In the genomic region with DNA sequence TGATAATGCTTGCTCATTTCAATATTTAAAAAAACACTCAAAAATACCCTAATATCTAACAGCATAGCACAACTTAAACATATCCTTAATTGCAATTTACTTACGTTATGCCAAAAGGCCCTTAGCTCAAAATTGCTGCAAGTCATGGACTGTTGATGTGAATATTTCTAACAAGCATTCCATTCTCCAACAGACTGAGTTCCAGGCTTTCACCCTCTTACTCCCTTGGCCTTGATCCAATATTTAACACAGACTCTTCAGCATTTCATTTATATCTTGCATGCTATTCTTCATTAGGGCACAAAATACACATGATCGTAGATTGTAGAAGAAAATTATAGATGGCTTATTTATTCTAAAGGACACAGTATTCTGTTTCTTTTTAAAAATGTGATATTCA, we compare ENCODE assay signal across 28 cellular contexts.
DNase-seq lines count a peak whose midpoint lies in the region; ATAC-seq and TF ChIP-seq lines count a peak whose summit lies in the region.
"Had no signal": no experiment of that assay in that cellular context is flagged by ENCODE, and none has a peak within 500 bp of the region (broad histone marks: within the 10 kb centered on the region; RNA-seq: fewer than 3 reads in every experiment).

No MANE protein-coding gene starts in this region.

- intact Hi-C loops in left ventricle myocardium inferior (cut with micrococcal nuclease): no loop called here
- intact Hi-C loops in Right ventricle myocardium inferior (cut with DNase I): no loop called here
- intact Hi-C loops in colonic mucosa (cut with DNase I): no loop called here

- H3K9ac ChIP-seq in colonic mucosa (ENCODE audit: low read depth in 2 of 2, low read length in 2 of 2): no peak overlapping the region
- H3K9ac ChIP-seq: parathyroid adenoma had no signal

- TF ChIP-seq CTCF in left ventricle myocardium inferior (IDR thresholded peaks at IDR 0.05; ENCODE audit: borderline replicate concordance): no peak
- TF ChIP-seq CTCF in WERI-Rb-1 (IDR thresholded peaks at IDR 0.05; ENCODE audit: low read depth, low read length): no peak
- no peak for TF ChIP-seq CTCF in colonic mucosa (IDR thresholded peaks at IDR 0.05)

- H3K4me1 ChIP-seq in left ventricle myocardium inferior: peaks cover 37% of the 10 kb centered on the region
- H3K4me1 ChIP-seq in colonic mucosa: no peaks in the 10 kb centered on the region
- H3K4me1 ChIP-seq: A549, parathyroid adenoma, testis had no signal

- H3K36me3 ChIP-seq in left ventricle myocardium inferior: no peaks in the 10 kb centered on the region
- no peaks in the 10 kb centered on the region for H3K36me3 ChIP-seq in WERI-Rb-1
- H3K36me3 ChIP-seq in colonic mucosa: no peaks in the 10 kb centered on the region
- H3K36me3 ChIP-seq: right atrium auricular region had no signal

- H3K9me3 ChIP-seq in left ventricle myocardium inferior (replicated peaks) (peaks cover 11% of the 10 kb centered on the region), WERI-Rb-1 (ENCODE audit: severe bottlenecking) (no peaks in the 10 kb centered on the region), colonic mucosa (no peaks in the 10 kb centered on the region)
- H3K9me3 ChIP-seq: A549, right atrium auricular region, testis had no signal

- H3K27me3 ChIP-seq in left ventricle myocardium inferior (ENCODE audit: low read depth): no peaks in the 10 kb centered on the region
- H3K27me3 ChIP-seq in WERI-Rb-1 (ENCODE audit: insufficient read depth, low read depth, severe bottlenecking): no peaks in the 10 kb centered on the region
- no peaks in the 10 kb centered on the region for H3K27me3 ChIP-seq in colonic mucosa
- H3K27me3 ChIP-seq: dorsolateral prefrontal cortex, right atrium auricular region, testis had no signal

- H3K4me3 ChIP-seq in left ventricle myocardium inferior: no peak overlapping the region
- H3K4me3 ChIP-seq in WERI-Rb-1 (ENCODE audit: low read depth, low read length): no peak overlapping the region
- H3K4me3 ChIP-seq in colonic mucosa: no peak overlapping the region
- H3K4me3 ChIP-seq: A549, dorsolateral prefrontal cortex, right atrium auricular region, testis had no signal

- DNase-seq in left ventricle myocardium inferior (no peak), Right ventricle myocardium inferior (ENCODE audit: missing footprints) (no peak), amniotic epithelial cell (ENCODE audit: low read depth) (peak; percentile 31), iris pigment epithelial cell (ENCODE audit: low read depth) (peak; percentile 35), WERI-Rb-1 (no peak), NCI-H2227 (lab: John Stamatoyannopoulos, UW; ENCODE audit: unreplicated experiment) (no peak), colonic mucosa (no peak)
- DNase-seq: activated CD4-positive, alpha-beta memory T cell treated with anti-CD3 and anti-CD28 coated beads for 36 hours; activated CD4-positive, CD25-positive, alpha-beta regulatory T cell treated with anti-CD3 and anti-CD28 coated beads, Interleukin-2, amount 50 U/mL, for 72 hours; activated naive CD4-positive, alpha-beta T cell; activated naive CD8-positive, alpha-beta T cell treated with anti-CD3 and anti-CD28 coated beads, Interleukin-2, amount 50 U/mL, for 24 hours; AML-193; CD4-positive, CD25-positive, alpha-beta regulatory T cell; dorsolateral prefrontal cortex; hippocampal formation; MM.1S; NCI-H1417; NCI-H2029 treated with DMSO at 0.1 percent for 48 hours; NCI-H510A; OCI-M1; stimulated activated CD4-positive, alpha-beta T cell treated with anti-CD3 and anti-CD28 coated beads, Interleukin-1b, Interleukin-23, amount 100 ng/mL, for 48 hours; stimulated activated naive CD8-positive, alpha-beta T cell treated with anti-CD3 and anti-CD28 coated beads, Interleukin-15, Interleukin-2, amounts not matched to agents 100 U/mL and 50 U/mL, for 24 hours; testis had no signal

- no peak for ATAC-seq in Right ventricle myocardium inferior
- no peak for ATAC-seq in GM18907 (IDR thresholded peaks at IDR 0.05; ENCODE audit: unreplicated experiment)
- ATAC-seq: A549; activated naive CD8-positive, alpha-beta T cell treated with anti-CD3 and anti-CD28 coated beads, Interleukin-2, amount 50 U/mL, for 24 hours; stimulated activated naive CD8-positive, alpha-beta T cell treated with anti-CD3 and anti-CD28 coated beads, Interleukin-15, Interleukin-2, amounts not matched to agents 100 U/mL and 50 U/mL, for 24 hours had no signal

- H3K27ac ChIP-seq in left ventricle myocardium inferior (replicated peaks) (peak overlapping the region; percentile 7), WERI-Rb-1 (no peak overlapping the region), colonic mucosa (no peak overlapping the region)
- H3K27ac ChIP-seq: A549, dorsolateral prefrontal cortex, parathyroid adenoma, right atrium auricular region, RWPE1, testis had no signal

Comparison
In these comparisons a context has a peak if more than half of its experiments do, and no peak if none do; other contexts are left out.
1. DNase-seq: peak in amniotic epithelial cell (single experiment) and iris pigment epithelial cell (single experiment); none in left ventricle myocardium inferior (single experiment), Right ventricle myocardium inferior (single experiment), WERI-Rb-1 (single experiment), NCI-H2227 (single experiment) and colonic mucosa (single experiment).